28 cellular contexts compared by ENCODE assay signal in genomic region chr5:175388531-175388930, GRCh38. TPM values are rescaled to one million over a fixed set of nuclear protein-coding genes. Genes with fewer than 3 reads are reported as not detected.
"Had no signal": no experiment of that assay in that cellular context is flagged by ENCODE, and none has a peak within 500 bp of the region (broad histone marks: within the 10 kb centered on the region; RNA-seq: fewer than 3 reads in every experiment).

No MANE protein-coding gene starts in this region.

- H3K4me3 Mint-ChIP-seq: mesothelial cell of epicardium, naive B cell had no signal

- H3K9me3 ChIP-seq: esophagus squamous epithelium, gastrocnemius medialis, left lung, lower lobe of right lung, mucosa of descending colon had no signal

- H3K36me3 ChIP-seq: esophagus squamous epithelium, gastrocnemius medialis, heart right ventricle, left lung, lower lobe of right lung had no signal

- H3K27ac ChIP-seq: coronary artery, dorsolateral prefrontal cortex, esophagus squamous epithelium, gastrocnemius medialis, heart right ventricle, left lung, lower lobe of right lung had no signal

- ATAC-seq: gastrocnemius medialis, heart right ventricle, left cardiac atrium, left lung, left ventricle myocardium superior, lower lobe of right lung, mucosa of descending colon had no signal

- H3K4me1 ChIP-seq: gastrocnemius medialis, heart right ventricle, left lung, lower lobe of right lung had no signal

- H3K4me3 ChIP-seq: coronary artery, dorsolateral prefrontal cortex, esophagus squamous epithelium, gastrocnemius medialis, heart right ventricle, left lung, lower lobe of right lung, mucosa of descending colon had no signal

- H3K4me1 Mint-ChIP-seq: mesothelial cell of epicardium, naive B cell had no signal

- H3K36me3 Mint-ChIP-seq: mesothelial cell of epicardium, naive B cell had no signal

- H3K27me3 ChIP-seq: dorsolateral prefrontal cortex, esophagus squamous epithelium, gastrocnemius medialis, left lung had no signal

- DNase-seq: dermis blood vessel endothelial cell; dorsolateral prefrontal cortex; effector CD4-positive, alpha-beta T cell; effector memory CD4-positive, alpha-beta T cell; esophagus squamous epithelium; foreskin fibroblast; foreskin melanocyte; gastrocnemius medialis; glutamatergic neuron; head of caudate nucleus; heart right ventricle; hippocampal formation; left cardiac atrium; left lung; left ventricle myocardium superior; lower lobe of right lung; mesenchymal stem cell; mucosa of descending colon; naive B cell had no signal

- H3K27ac Mint-ChIP-seq: mesothelial cell of epicardium, naive B cell had no signal

RNA-seq across cellular contexts. Expression of gene DRD1, which starts 55.5 kb away (rescaled TPM):
- total RNA-seq: dermis blood vessel endothelial cell, endothelial cell of umbilical vein, epithelial cell of proximal tubule, gastrocnemius medialis, glomerular endothelial cell, kidney epithelial cell, left ventricle myocardium superior, lung microvascular endothelial cell, myocyte had no signal
- polyA plus RNA-seq: endothelial cell of umbilical vein, heart right ventricle, keratinocyte had no signal
